Comparison of ENCODE assay signal across 12 cellular contexts in the genomic region with DNA sequence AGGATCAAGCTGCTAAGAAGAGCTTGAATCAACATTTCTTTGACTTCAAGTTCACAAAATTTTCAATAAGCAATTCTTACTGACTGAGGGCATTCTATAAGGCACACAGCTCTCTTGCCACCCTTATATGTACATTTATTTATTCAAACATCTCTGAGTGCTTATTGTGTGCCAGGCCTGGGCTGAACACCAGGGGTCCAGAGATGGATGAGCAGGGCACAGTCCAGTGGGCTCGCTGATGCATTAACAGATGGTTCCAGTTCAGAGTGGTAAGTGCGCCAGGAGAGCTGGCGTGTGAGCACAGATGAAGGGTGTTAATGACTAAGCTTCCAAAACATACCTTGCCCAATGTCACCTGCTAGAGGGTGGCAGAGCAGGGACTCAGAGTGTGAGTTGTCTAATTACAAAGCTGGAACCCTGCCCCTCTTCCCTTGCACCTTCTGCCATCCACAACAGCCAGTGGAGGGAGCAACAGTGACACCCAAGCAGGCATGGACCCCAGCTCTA.
"Had no signal": no experiment of that assay in that cellular context is flagged by ENCODE, and none has a peak within 500 bp of the region (broad histone marks: within the 10 kb centered on the region; RNA-seq: fewer than 3 reads in every experiment).

No MANE protein-coding gene starts in this region.

- H3K27ac Mint-ChIP-seq: activated CD4-positive, alpha-beta T cell treated with anti-CD3 and anti-CD28 coated beads for 36 hours; activated CD8-positive, alpha-beta T cell treated with anti-CD3 and anti-CD28 coated beads, Interleukin-2, amount 10 ng/mL, durations not matched to agents 7 days and 5 days; stimulated activated naive CD8-positive, alpha-beta T cell treated with anti-CD3 and anti-CD28 coated beads, Interleukin-15, Interleukin-2, amounts not matched to agents 100 ng/mL and 50 ng/mL, for 24 hours had no signal

- ATAC-seq: activated CD4-positive, alpha-beta T cell treated with anti-CD3 and anti-CD28 coated beads for 36 hours; activated CD8-positive, alpha-beta T cell treated with anti-CD3 and anti-CD28 coated beads, Interleukin-2, amount 10 ng/mL, durations not matched to agents 7 days and 5 days; gastroesophageal sphincter; left ventricle myocardium superior; pancreas had no signal

- H3K9me3 Mint-ChIP-seq: stimulated activated naive CD8-positive, alpha-beta T cell treated with anti-CD3 and anti-CD28 coated beads, Interleukin-15, Interleukin-2, amounts not matched to agents 100 ng/mL and 50 ng/mL, for 24 hours had no signal

- H3K4me3 Mint-ChIP-seq: activated CD4-positive, alpha-beta T cell treated with anti-CD3 and anti-CD28 coated beads for 36 hours; activated CD8-positive, alpha-beta T cell treated with anti-CD3 and anti-CD28 coated beads, Interleukin-2, amount 10 ng/mL, durations not matched to agents 7 days and 5 days; stimulated activated naive CD8-positive, alpha-beta T cell treated with anti-CD3 and anti-CD28 coated beads, Interleukin-15, Interleukin-2, amounts not matched to agents 100 ng/mL and 50 ng/mL, for 24 hours had no signal

- DNase-seq: activated CD4-positive, alpha-beta T cell treated with anti-CD3 and anti-CD28 coated beads for 36 hours; activated CD8-positive, alpha-beta memory T cell treated with anti-CD3 and anti-CD28 coated beads, Interleukin-2, amount 50 U/mL, for 48 hours; activated CD8-positive, alpha-beta T cell treated with anti-CD3 and anti-CD28 coated beads, Interleukin-2, amount 10 ng/mL, durations not matched to agents 7 days and 5 days; activated naive CD4-positive, alpha-beta T cell; effector CD4-positive, alpha-beta T cell; left ventricle myocardium superior; pancreas; stimulated activated CD4-positive, alpha-beta T cell treated with anti-CD3 and anti-CD28 coated beads, Interleukin-4, amount 100 ng/mL, for 1 hour; stimulated activated CD8-positive, alpha-beta memory T cell treated with anti-CD3 and anti-CD28 coated beads, Interleukin-4, amount 100 ng/mL, for 48 hours; T1000 had no signal
